Comparison of ENCODE assay signal across 8 cellular contexts in the genomic region with DNA sequence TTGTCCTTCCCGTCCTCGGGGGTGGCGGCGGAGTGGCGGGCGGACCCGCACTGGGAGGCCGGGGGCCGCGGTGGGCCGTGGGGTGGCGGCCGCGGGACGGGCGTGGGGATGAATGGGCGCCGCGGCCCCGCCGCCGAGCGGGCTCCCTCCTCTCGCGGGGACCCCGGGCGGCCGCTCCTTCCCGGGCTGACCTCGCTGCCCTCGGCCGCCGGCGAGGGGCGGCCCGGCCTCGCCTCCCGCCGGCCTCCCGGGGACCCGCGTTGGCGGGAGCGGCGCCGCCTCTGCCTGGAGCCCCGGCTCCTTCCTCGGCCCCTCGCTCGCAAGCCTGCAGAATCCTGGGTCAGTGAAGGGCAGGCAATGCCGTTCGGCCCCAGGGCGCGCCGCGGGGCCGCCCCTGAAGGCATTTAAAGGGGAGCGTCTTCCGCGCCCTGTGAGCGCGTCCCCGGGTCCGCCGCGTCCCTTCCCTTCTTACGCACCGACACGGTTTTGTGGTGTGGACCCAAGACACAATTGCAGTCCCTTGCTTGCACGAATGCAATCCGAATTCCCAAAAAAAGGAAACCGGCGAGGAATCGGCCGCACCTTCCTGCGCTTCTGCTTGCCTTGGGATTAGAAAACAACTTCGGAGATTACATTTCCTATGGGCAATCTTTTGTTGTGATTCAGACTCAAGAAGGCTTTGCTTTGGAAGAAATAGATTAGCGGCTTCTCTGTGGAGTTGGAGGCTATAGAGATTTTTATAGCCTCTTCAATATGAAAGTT.
DNase-seq lines count a peak whose midpoint lies in the region; ATAC-seq and TF ChIP-seq lines count a peak whose summit lies in the region.

No MANE protein-coding gene starts in this region.

- H3K9me3 ChIP-seq in neutrophil: no peaks in the 10 kb centered on the region

- peaks cover 28 to 32% of the 10 kb centered on the region in 2 experiments for H3K4me1 ChIP-seq in neutrophil (ENCODE audit: control insufficient read depth in 1 of 2, insufficient read depth in 1 of 2, low read depth in 1 of 2, low read length in 1 of 2)

- DNase-seq in DMS53 (lab: John Stamatoyannopoulos, UW): peak; percentile 51
- no peak for DNase-seq in DMS53 treated with DMSO at 0.1 percent for 48 hours (lab: John Stamatoyannopoulos, UW; ENCODE audit: unreplicated experiment)
- peak; percentile 4 for DNase-seq in NCI-H2171 (lab: John Stamatoyannopoulos, UW)
- DNase-seq in activated naive CD4-positive, alpha-beta T cell treated with anti-CD3 and anti-CD28 coated beads, Interleukin-2, amount 50 U/mL, for 16 hours: peak; percentile 13
- DNase-seq in glomerular visceral epithelial cell (ENCODE audit: extremely low spot score): peak; percentile 32

- H3K27me3 ChIP-seq in neutrophil: peaks cover 19% of the 10 kb centered on the region

- TF ChIP-seq CTCF in neutrophil (IDR thresholded peaks at IDR 0.05): no peak

- no peak overlapping the region for H3K27ac ChIP-seq in neutrophil

- peaks cover 4% of the 10 kb centered on the region for H3K36me3 ChIP-seq in neutrophil

- ATAC-seq in HG02678 (IDR thresholded peaks at IDR 0.05; ENCODE audit: unreplicated experiment): no peak
- no peak for ATAC-seq in GM18870 (IDR thresholded peaks at IDR 0.05; ENCODE audit: unreplicated experiment)

- H3K4me3 ChIP-seq in neutrophil (ENCODE audit: low read depth in 1 of 2, low read length in 1 of 2): peak overlapping the region; percentile 79 to 96
